Comparison of ENCODE assay signal across 1 cellular context in genomic region chr16:564690-565419, GRCh38.
TF ChIP-seq lines count a peak whose summit lies in the region.

No MANE protein-coding gene starts in this region.

TF ChIP-seq in H1, 55 proteins besides CTCF, POLR2A, EP300 and RAD21:
- no peak for TF ChIP-seq BACH1 (IDR thresholded peaks at IDR 0.05; ENCODE audit: low read length)
